Comparison of ENCODE assay signal across 8 cellular contexts in the genomic region with DNA sequence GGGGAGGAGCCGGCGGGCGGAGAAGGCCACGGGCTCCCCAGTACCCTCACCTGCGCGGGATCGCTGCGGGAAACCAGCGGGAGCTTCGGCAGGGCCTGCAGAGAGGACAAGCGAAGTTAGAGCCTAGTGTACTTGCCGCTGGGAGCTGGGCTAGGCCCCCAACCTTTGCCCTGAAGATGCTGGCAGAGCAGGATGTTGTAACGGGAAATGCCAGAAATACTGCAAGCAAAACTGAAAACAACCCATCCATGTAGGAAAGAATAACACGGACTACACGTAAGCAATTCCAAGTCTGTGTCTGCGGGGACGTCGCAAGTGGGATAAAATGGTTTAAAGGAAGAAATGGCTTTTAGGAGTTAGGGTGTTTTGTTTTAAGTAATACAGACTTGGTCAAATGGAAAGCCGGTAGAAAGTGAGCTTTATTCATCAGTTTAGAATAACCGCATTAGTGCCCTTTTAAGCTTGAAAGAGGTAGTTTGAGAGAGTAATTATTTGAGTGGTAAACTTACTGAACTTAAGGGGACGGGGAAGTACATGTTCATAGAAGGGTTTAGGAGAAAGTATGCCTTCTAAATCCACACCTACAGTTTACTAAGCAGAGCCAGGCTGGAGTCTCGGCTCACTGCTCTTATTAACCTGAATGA.
DNase-seq lines count a peak whose midpoint lies in the region; ATAC-seq and TF ChIP-seq lines count a peak whose summit lies in the region.
"Not testable (repeated sequence)": the region's sequence is repeated elsewhere in the genome, so short reads cannot be mapped to it uniquely, and the experiment has no call there.

No MANE protein-coding gene starts in this region.

- H3K79me1 ChIP-seq in mesendoderm (ENCODE audit: low read length) = not testable (repeated sequence)

- H3K9me3 ChIP-seq in WERI-Rb-1 (ENCODE audit: severe bottlenecking); skeletal muscle satellite cell (replicated peaks; ENCODE audit: low read length): not testable (repeated sequence)

- H3K9me3 Mint-ChIP-seq in brain = not testable (repeated sequence)

- not testable (repeated sequence) for H4K5ac ChIP-seq in mesendoderm (ENCODE audit: low read length)

- H3K36me3 Mint-ChIP-seq in brain = not testable (repeated sequence)

- not testable (repeated sequence) for H2BK5ac ChIP-seq in mesendoderm (ENCODE audit: low read length)

- H3K27ac Mint-ChIP-seq in brain = peak overlapping the region in 4 of 5 experiments; percentile 79 to 98 (median 85)

- H3K23ac ChIP-seq in mesendoderm (ENCODE audit: low read length) = not testable (repeated sequence)

- peak overlapping the region; percentile 53; the same call in 1 of the 2 replicates for H3K27ac ChIP-seq in WERI-Rb-1
- H3K27ac ChIP-seq in mesendoderm (ENCODE audit: low read depth, low read length) = not testable (repeated sequence)

- TF ChIP-seq CTCF in AG09309 (IDR thresholded peaks at IDR 0.05; ENCODE audit: control insufficient read depth, insufficient read depth, low read depth, low read length, missing control alignments); WERI-Rb-1 (IDR thresholded peaks at IDR 0.05; ENCODE audit: low read depth, low read length); brain (conservative IDR thresholded peaks at IDR 0.05): not testable (repeated sequence)

- not testable (repeated sequence) for H3K56ac ChIP-seq in mesendoderm (ENCODE audit: low read length)

- not testable (repeated sequence) for H4K8ac ChIP-seq in mesendoderm (ENCODE audit: low read depth, low read length)

- H3K4me1 ChIP-seq in mesendoderm (ENCODE audit: control insufficient read depth, low read depth, low read length); skeletal muscle satellite cell (ENCODE audit: control insufficient read depth, insufficient read depth, low read length): not testable (repeated sequence)

- not testable (repeated sequence) for H3K27me3 ChIP-seq in WERI-Rb-1 (ENCODE audit: insufficient read depth, low read depth, severe bottlenecking); mesendoderm (ENCODE audit: insufficient read depth, low read length, poor library complexity); skeletal muscle satellite cell (ENCODE audit: control insufficient read depth, insufficient read depth, low read length)

- ATAC-seq in GM18517 (IDR thresholded peaks at IDR 0.05; ENCODE audit: unreplicated experiment) = peak; percentile 48

- not testable (repeated sequence) for H3K18ac ChIP-seq in mesendoderm (ENCODE audit: low read length)

- not testable (repeated sequence) for H3K4ac ChIP-seq in mesendoderm (ENCODE audit: low read depth, low read length)

- peak overlapping the region; percentile 43 for H3K4me3 ChIP-seq in AG09309 (ENCODE audit: control insufficient read depth, low read depth, low read length)
- peak overlapping the region; percentile 50 for H3K4me3 ChIP-seq in WERI-Rb-1 (ENCODE audit: low read depth, low read length)
- not testable (repeated sequence) for H3K4me3 ChIP-seq in mesendoderm (ENCODE audit: low read length)
- H3K4me3 ChIP-seq in skeletal muscle satellite cell (ENCODE audit: low read length) = peak overlapping the region; percentile 71

- not testable (repeated sequence) for H3K79me2 ChIP-seq in mesendoderm (ENCODE audit: control insufficient read depth, insufficient read depth, low read length)

- not testable (repeated sequence) for H2BK120ac ChIP-seq in mesendoderm (ENCODE audit: low read depth, low read length)

- not testable (repeated sequence) for H3K9ac ChIP-seq in mesendoderm (ENCODE audit: low read length)
- peak overlapping the region; percentile 78 for H3K9ac ChIP-seq in skeletal muscle satellite cell (ENCODE audit: low read depth, low read length)

- not testable (repeated sequence) for H3K4me2 ChIP-seq in mesendoderm (ENCODE audit: low read length)
- H3K4me2 ChIP-seq in skeletal muscle satellite cell (ENCODE audit: low read length) = peak overlapping the region; percentile 80

- not testable (repeated sequence) for H2AK5ac ChIP-seq in mesendoderm (ENCODE audit: low read length)

- peaks cover 15% of the 10 kb centered on the region for H3K4me1 Mint-ChIP-seq in brain

- H2BK15ac ChIP-seq in mesendoderm (replicated peaks; ENCODE audit: low read depth) = not testable (repeated sequence)

- peak overlapping the region; percentile 80 to 92 (median 85) for H3K4me3 Mint-ChIP-seq in brain

- peaks cover 19% of the 10 kb centered on the region for H3K27me3 Mint-ChIP-seq in brain

- WGBS in mesendoderm (ENCODE audit: extremely low coverage, insufficient coverage, low lambda C conversion rate) = no CpG with 5 or more reads among the region's 22 CpGs

- not testable (repeated sequence) for H3K36me3 ChIP-seq in WERI-Rb-1; mesendoderm (ENCODE audit: control insufficient read depth, insufficient read depth, low read length); skeletal muscle satellite cell (ENCODE audit: insufficient read depth, low read length)

- DNase-seq in AG09309 (ENCODE audit: low read depth) = peak; percentile 49
- peak; percentile 41 for DNase-seq in NCI-H1417 treated with DMSO at 0.1 percent for 48 hours (lab: John Stamatoyannopoulos, UW)
- DNase-seq in WERI-Rb-1 = peak; percentile 39
- DNase-seq in fibroblast of the conjunctiva (ENCODE audit: low read depth) = peak; percentile 65
- DNase-seq in mesendoderm = peak; percentile 36
